1 cellular context compared by ENCODE assay signal in the genomic region with DNA sequence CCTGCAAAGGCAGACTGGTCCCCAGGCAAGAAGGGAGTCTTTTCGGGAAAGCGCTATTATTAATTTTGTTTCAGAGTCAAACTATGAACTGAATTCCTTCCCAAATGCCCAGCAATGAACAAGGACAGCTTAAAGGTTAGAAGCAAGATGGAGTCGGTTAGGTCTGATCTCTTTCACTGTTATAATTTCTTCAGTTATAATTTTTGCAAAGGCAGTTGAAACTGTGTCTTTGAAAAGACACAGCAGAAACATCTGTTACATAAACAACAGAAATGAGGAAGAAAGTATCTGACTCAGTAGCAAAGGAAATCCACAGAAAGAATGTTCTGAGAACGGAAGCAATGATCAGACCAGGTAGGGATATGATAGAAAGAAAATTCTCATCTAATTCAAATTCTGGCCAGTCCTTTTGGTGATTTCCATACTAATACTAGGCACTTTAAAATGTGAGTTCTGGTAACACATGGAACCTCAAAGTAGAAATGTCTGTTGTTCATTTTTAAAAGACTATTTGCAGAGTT.
TF ChIP-seq lines count a peak whose summit lies in the region.

No MANE protein-coding gene starts in this region.

TF ChIP-seq in HepG2, 621 proteins besides CTCF, POLR2A, EP300 and RAD21:
- TF ChIP-seq ZNF841 (CRISPR knock-in tag; IDR thresholded peaks at IDR 0.05; ENCODE audit: borderline replicate concordance) (no peak), GABPA (IDR thresholded peaks at IDR 0.05; ENCODE audit: low read depth, low read length) (no peak), GABPA (CRISPR knock-in tag; IDR thresholded peaks at IDR 0.05; ENCODE audit: low read depth) (no peak), HOXA9 (CRISPR knock-in tag; IDR thresholded peaks at IDR 0.05; ENCODE audit: borderline replicate concordance) (no peak), PAX8 (CRISPR knock-in tag; IDR thresholded peaks at IDR 0.05; ENCODE audit: borderline replicate concordance) (no peak), TGIF2 (CRISPR knock-in tag; IDR thresholded peaks at IDR 0.05) (no peak)
- TF ChIP-seq, protein P1, sequence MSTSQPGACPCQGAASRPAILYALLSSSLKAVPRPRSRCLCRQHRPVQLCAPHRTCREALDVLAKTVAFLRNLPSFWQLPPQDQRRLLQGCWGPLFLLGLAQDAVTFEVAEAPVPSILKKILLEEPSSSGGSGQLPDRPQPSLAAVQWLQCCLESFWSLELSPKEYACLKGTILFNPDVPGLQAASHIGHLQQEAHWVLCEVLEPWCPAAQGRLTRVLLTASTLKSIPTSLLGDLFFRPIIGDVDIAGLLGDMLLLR (CRISPR knock-in tag; IDR thresholded peaks at IDR 0.05) = no peak
